Comparison of ENCODE assay signal across 20 cellular contexts in the genomic region with DNA sequence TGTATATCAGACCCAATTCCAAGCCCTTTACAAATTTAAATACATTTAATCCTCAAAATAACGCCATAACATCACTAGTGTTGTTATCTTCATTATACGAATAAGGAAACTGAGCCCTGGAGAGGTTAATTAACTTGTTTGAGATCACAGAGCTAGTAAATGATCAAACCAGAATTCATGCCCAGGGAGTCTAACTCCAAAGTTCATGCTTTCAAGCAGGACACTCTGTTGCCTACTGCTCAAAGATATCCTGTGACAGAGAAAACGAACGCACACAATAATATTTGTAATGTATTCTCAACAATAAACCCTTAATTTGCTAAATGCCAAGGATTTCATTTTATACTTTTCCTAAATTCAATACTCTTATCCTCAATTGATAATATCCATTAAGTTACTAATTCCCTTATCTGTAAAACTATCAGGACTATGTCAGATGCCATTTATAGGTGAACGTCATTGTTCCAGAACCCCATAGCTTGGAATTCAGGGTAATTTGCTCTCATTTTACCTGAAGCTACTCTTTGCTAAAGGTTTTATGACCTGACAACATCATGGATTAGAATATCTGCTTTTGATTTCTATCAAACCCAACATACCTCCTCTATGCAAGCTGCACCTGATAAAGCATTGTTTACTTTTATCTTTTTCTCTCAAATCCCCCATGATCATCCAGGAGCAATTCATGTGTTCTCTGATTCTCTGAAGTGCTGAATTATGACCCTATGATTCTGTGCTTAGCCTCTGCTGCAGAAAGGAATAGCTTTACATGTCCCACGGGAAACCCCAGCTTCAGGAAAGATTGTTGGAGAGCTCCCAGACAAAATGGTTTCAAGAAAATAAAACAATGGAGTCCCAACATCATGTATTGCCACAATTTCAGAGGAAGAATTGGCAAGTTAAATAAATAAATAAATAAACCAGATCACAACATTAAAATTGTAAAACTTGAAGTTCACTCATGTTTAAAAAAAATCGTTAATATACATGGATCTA.
"Had no signal": no experiment of that assay in that cellular context is flagged by ENCODE, and none has a peak within 500 bp of the region (broad histone marks: within the 10 kb centered on the region; RNA-seq: fewer than 3 reads in every experiment).

No MANE protein-coding gene starts in this region.

- H3K36me3 ChIP-seq: cardiac muscle cell, esophagus squamous epithelium, right atrium auricular region, tibial nerve had no signal

- H3K27me3 ChIP-seq: cardiac muscle cell, esophagus squamous epithelium, right atrium auricular region, tibial nerve had no signal

- H3K4me1 ChIP-seq: esophagus squamous epithelium, right atrium auricular region, tibial nerve had no signal

- H3K27ac Mint-ChIP-seq: activated CD8-positive, alpha-beta memory T cell treated with anti-CD3 and anti-CD28 coated beads, Interleukin-2, amount 10 ng/mL, durations not matched to agents 7 days and 5 days; activated T-cell treated with anti-CD3 and anti-CD28 coated beads, Interleukin-2, amount 50 U/mL, for 24 hours; naive B cell had no signal

- H3K36me3 Mint-ChIP-seq: activated CD8-positive, alpha-beta memory T cell treated with anti-CD3 and anti-CD28 coated beads, Interleukin-2, amount 10 ng/mL, durations not matched to agents 7 days and 5 days; naive B cell had no signal

- H3K4me3 Mint-ChIP-seq: activated CD8-positive, alpha-beta memory T cell treated with anti-CD3 and anti-CD28 coated beads, Interleukin-2, amount 10 ng/mL, durations not matched to agents 7 days and 5 days; activated T-cell treated with anti-CD3 and anti-CD28 coated beads, Interleukin-2, amount 50 U/mL, for 24 hours; naive B cell had no signal

- H3K27me3 Mint-ChIP-seq: activated T-cell treated with anti-CD3 and anti-CD28 coated beads, Interleukin-2, amount 50 U/mL, for 24 hours had no signal

- H3K9me3 ChIP-seq: esophagus squamous epithelium, right atrium auricular region, tibial nerve had no signal

- H3K4me1 Mint-ChIP-seq: activated CD8-positive, alpha-beta memory T cell treated with anti-CD3 and anti-CD28 coated beads, Interleukin-2, amount 10 ng/mL, durations not matched to agents 7 days and 5 days; naive B cell had no signal

- DNase-seq: activated CD4-positive, alpha-beta T cell treated with anti-CD3 and anti-CD28 coated beads, Interleukin-2, amount 50 U/mL, for 48 hours; activated CD4-positive, CD25-positive, alpha-beta regulatory T cell treated with anti-CD3 and anti-CD28 coated beads, Interleukin-2, amount 50 U/mL, for 72 hours; activated CD8-positive, alpha-beta memory T cell treated with anti-CD3 and anti-CD28 coated beads, Interleukin-2, amount 10 ng/mL, durations not matched to agents 7 days and 5 days; activated effector memory CD4-positive, alpha-beta T cell treated with Interleukin-2 at 50 U/mL for 16 hours; activated naive CD4-positive, alpha-beta T cell treated with anti-CD3 and anti-CD28 coated beads, Interleukin-2, amount 50 U/mL, for 16 hours; activated T-cell treated with anti-CD3 and anti-CD28 coated beads, Interleukin-2, amount 50 U/mL, for 24 hours; esophagus squamous epithelium; hypothalamus; mesendoderm; naive B cell; posterior cingulate gyrus; stimulated activated CD4-positive, alpha-beta T cell treated with anti-CD3 and anti-CD28 coated beads, Interleukin-4, amount 100 ng/mL, for 4 hours; stimulated activated CD8-positive, alpha-beta memory T cell treated with anti-CD3 and anti-CD28 coated beads, Interleukin-4, amount 100 ng/mL, for 48 hours; stimulated activated naive CD4-positive, alpha-beta T cell treated with Interleukin-2 at 50 U/mL for 16 hours; substantia nigra; T-helper 1 cell had no signal

- ATAC-seq: activated CD8-positive, alpha-beta memory T cell treated with anti-CD3 and anti-CD28 coated beads, Interleukin-2, amount 10 ng/mL, durations not matched to agents 7 days and 5 days had no signal

- H3K27ac ChIP-seq: cardiac muscle cell, esophagus squamous epithelium, right atrium auricular region, skin epidermis, tibial nerve had no signal

- H3K4me3 ChIP-seq: cardiac muscle cell, esophagus squamous epithelium, right atrium auricular region, skin epidermis, tibial nerve had no signal

- H3K9me3 Mint-ChIP-seq: activated T-cell treated with anti-CD3 and anti-CD28 coated beads, Interleukin-2, amount 50 U/mL, for 24 hours; naive B cell had no signal
